Comparison of ENCODE assay signal across 8 cellular contexts in genomic region chr1:52686261-52686751, GRCh38. TPM values are rescaled to one million over a fixed set of nuclear protein-coding genes. Genes with fewer than 3 reads are reported as not detected.
DNase-seq lines count a peak whose midpoint lies in the region; ATAC-seq and TF ChIP-seq lines count a peak whose summit lies in the region.
"Not testable (repeated sequence)": the region's sequence is repeated elsewhere in the genome, so short reads cannot be mapped to it uniquely, and the experiment has no call there.

No MANE protein-coding gene starts in this region.

- H3K27me3 ChIP-seq in trophoblast cell (ENCODE audit: insufficient read depth, low read length); tibial artery: not testable (repeated sequence)

- intact Hi-C loops in head of caudate nucleus (cut with DNase I), result loop anchor here (10.0 kb wide), 1 partner anchor 552 kb away; no protein-coding TSS in a partner anchor
- intact Hi-C loops in tibial artery (cut with DNase I; ENCODE audit: low total_unique reads), result loop anchor here (10.0 kb wide), 1 partner anchor 322 kb away; the partner anchor contains the start of gene CC2D1B

- not testable (repeated sequence) for H3K4me1 ChIP-seq in trophoblast cell (ENCODE audit: control insufficient read depth in 1 of 2, insufficient read depth in 2 of 2, low read length in 2 of 2); tibial artery

- H2BK120ac ChIP-seq in trophoblast cell (ENCODE audit: insufficient read depth, low read length, poor library complexity), result not testable (repeated sequence)

- H3K9me3 ChIP-seq in trophoblast cell (ENCODE audit: insufficient read depth, low read depth, low read length); tibial artery: not testable (repeated sequence)

- peaks cover 37% of the 10 kb centered on the region for H3K36me3 Mint-ChIP-seq in activated naive CD8-positive, alpha-beta T cell treated with anti-CD3 and anti-CD28 coated beads for 36 hours

- not testable (repeated sequence) for H2AK5ac ChIP-seq in trophoblast cell (ENCODE audit: low read length)

- H2BK12ac ChIP-seq in trophoblast cell (ENCODE audit: low read length), result peak overlapping the region; percentile 23

- H4K91ac ChIP-seq in trophoblast cell (ENCODE audit: low read depth, low read length), result not testable (repeated sequence)

- peak; percentile 68 for ATAC-seq in HG03066 (IDR thresholded peaks at IDR 0.05; ENCODE audit: low read depth, unreplicated experiment)

- H2BK5ac ChIP-seq in trophoblast cell (ENCODE audit: low read depth, low read length, poor library complexity), result not testable (repeated sequence)

- peaks cover 12 to 17% of the 10 kb centered on the region in 2 experiments for H3K36me3 ChIP-seq in trophoblast cell (ENCODE audit: control insufficient read depth in 1 of 2, insufficient read depth in 2 of 2, low read length in 2 of 2)
- H3K36me3 ChIP-seq in tibial artery, result peaks cover 10 to 46% (median 27%) of the 10 kb centered on the region in 3 donors

- not testable (repeated sequence) for H3K23ac ChIP-seq in trophoblast cell (ENCODE audit: low read length)

- H3K9me3 Mint-ChIP-seq in activated naive CD8-positive, alpha-beta T cell treated with anti-CD3 and anti-CD28 coated beads for 36 hours, result not testable (repeated sequence)

- not testable (repeated sequence) for H3K4me3 ChIP-seq in trophoblast cell (ENCODE audit: low read depth, low read length); tibial artery

- H3K4me3 Mint-ChIP-seq in activated naive CD8-positive, alpha-beta T cell treated with anti-CD3 and anti-CD28 coated beads for 36 hours, result not testable (repeated sequence)

- TF ChIP-seq CTCF in tibial artery (IDR thresholded peaks at IDR 0.05), result peak; percentile 60 to 68

- not testable (repeated sequence) for H4K8ac ChIP-seq in trophoblast cell (ENCODE audit: low read depth, low read length)

- not testable (repeated sequence) for H4K12ac ChIP-seq in trophoblast cell (ENCODE audit: low read depth, low read length)

- not testable (repeated sequence) for H3K14ac ChIP-seq in trophoblast cell (ENCODE audit: low read length)

- H3K27ac ChIP-seq in trophoblast cell (ENCODE audit: low read depth, low read length); tibial artery: not testable (repeated sequence)

- peak overlapping the region; percentile 78 for H3K27ac Mint-ChIP-seq in activated naive CD8-positive, alpha-beta T cell treated with anti-CD3 and anti-CD28 coated beads for 36 hours

- not testable (repeated sequence) for H3K9ac ChIP-seq in trophoblast cell (ENCODE audit: low read length)

- not testable (repeated sequence) for H3K79me2 ChIP-seq in trophoblast cell (ENCODE audit: control insufficient read depth, insufficient read depth, low read length, poor library complexity)

- H3K4me2 ChIP-seq in trophoblast cell (ENCODE audit: low read length), result not testable (repeated sequence)

- H3K18ac ChIP-seq in trophoblast cell (ENCODE audit: low read length), result not testable (repeated sequence)

- no CpG with 5 or more reads among the region's 17 CpGs for WGBS in trophoblast cell (ENCODE audit: extremely low coverage, insufficient coverage, insufficient read length)

- not testable (repeated sequence) for H3K4ac ChIP-seq in trophoblast cell (ENCODE audit: low read depth, low read length)

- not testable (repeated sequence) for H3K79me1 ChIP-seq in trophoblast cell (ENCODE audit: low read length)

- H3K27me3 Mint-ChIP-seq in activated naive CD8-positive, alpha-beta T cell treated with anti-CD3 and anti-CD28 coated beads for 36 hours, result not testable (repeated sequence)

- DNase-seq in GDM1 (lab: John Stamatoyannopoulos, UW), result peak; percentile 60
- DNase-seq in NCI-H2107 (lab: John Stamatoyannopoulos, UW), result peak; percentile 64
- peak; percentile 53 for DNase-seq in T1000 (lab: John Stamatoyannopoulos, UW)
- peak; percentile 67 for DNase-seq in activated naive CD8-positive, alpha-beta T cell treated with anti-CD3 and anti-CD28 coated beads for 36 hours
- DNase-seq in head of caudate nucleus, result peak; percentile 34 to 87 (median 68)
- peak; percentile 41 to 82 for DNase-seq in trophoblast cell
- peak; percentile 62 to 75 for DNase-seq in tibial artery

- H2AFZ ChIP-seq in trophoblast cell (ENCODE audit: insufficient read depth, low read length, poor library complexity), result not testable (repeated sequence)

- H3K4me1 Mint-ChIP-seq in activated naive CD8-positive, alpha-beta T cell treated with anti-CD3 and anti-CD28 coated beads for 36 hours, result not testable (repeated sequence)

RNA-seq across cellular contexts. Expression of gene COA7, which starts 11.8 kb away (rescaled TPM):
- 10 to 100 TPM; 32.5 to 35.7 TPM for total RNA-seq in activated naive CD8-positive, alpha-beta T cell treated with anti-CD3 and anti-CD28 coated beads for 36 hours
- 7.9 TPM in 2 replicates for polyA plus RNA-seq in trophoblast cell (2013)

RNA-seq across cellular contexts. Expression of gene ZYG11B, which starts 39.9 kb away (rescaled TPM):
- 1 to 10 TPM; 9.7 to 9.9 TPM for total RNA-seq in activated naive CD8-positive, alpha-beta T cell treated with anti-CD3 and anti-CD28 coated beads for 36 hours
- polyA plus RNA-seq in trophoblast cell (2013), result 11.4 and 11.6 TPM in 2 replicates

RNA-seq across cellular contexts. Expression of gene SHISAL2A, which starts 53.3 kb away (rescaled TPM):
- 10 to 100 TPM; 13.7 to 14.2 TPM for total RNA-seq in activated naive CD8-positive, alpha-beta T cell treated with anti-CD3 and anti-CD28 coated beads for 36 hours
- 0.99 and 1.1 TPM in 2 replicates for polyA plus RNA-seq in trophoblast cell (2013)
